In the genomic region with DNA sequence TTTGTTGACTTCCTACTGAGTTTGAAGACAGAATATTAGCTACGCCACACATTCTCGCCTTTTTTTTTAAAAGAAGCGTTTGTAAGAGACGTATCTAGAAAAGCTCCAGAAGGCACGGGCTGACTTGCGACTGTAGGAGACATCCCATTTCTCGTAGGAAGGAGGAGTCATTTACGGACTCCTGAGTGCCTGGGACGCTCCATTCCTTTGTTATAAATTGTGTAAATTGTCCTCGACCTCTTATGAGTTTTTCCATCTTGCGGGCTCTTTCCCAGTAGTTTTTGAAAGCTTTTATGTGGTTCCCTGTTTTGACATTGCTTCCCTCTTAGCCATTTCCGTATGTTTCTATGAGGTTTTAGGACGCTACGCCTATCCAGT, we compare ENCODE assay signal across 8 cellular contexts. TPM values are rescaled to one million over a fixed set of nuclear protein-coding genes. Genes with fewer than 3 reads are reported as not detected.
DNase-seq lines count a peak whose midpoint lies in the region; ATAC-seq and TF ChIP-seq lines count a peak whose summit lies in the region.

No MANE protein-coding gene starts in this region.

- peaks cover 13% of the 10 kb centered on the region for H4K20me1 ChIP-seq in hepatocyte (ENCODE audit: insufficient read depth, poor library complexity, severe bottlenecking)

- H3K4me2 ChIP-seq in hepatocyte: peak overlapping the region; percentile 89

- H3K27me3 Mint-ChIP-seq in activated CD4-positive, alpha-beta memory T cell treated with anti-CD3 and anti-CD28 coated beads for 36 hours: no peaks in the 10 kb centered on the region

- POLR2A ChIA-PET in activated CD4-positive, alpha-beta memory T cell treated with anti-CD3 and anti-CD28 coated beads for 36 hours (lab: Charles Lee): interaction anchor here (1.4 to 2.4 kb wide), 2 partner anchors 81 to 93 kb away, joined by 3 to 6 read pairs; no protein-coding TSS in a partner anchor

- no peaks in the 10 kb centered on the region for H3K27me3 ChIP-seq in left ventricle myocardium inferior (ENCODE audit: low read depth)
- no peaks in the 10 kb centered on the region for H3K27me3 ChIP-seq in hepatocyte
- no peaks in the 10 kb centered on the region for H3K27me3 ChIP-seq in spleen (replicated peaks in 1 of 7)

- H3K36me3 ChIP-seq in left ventricle myocardium inferior (peaks cover 13% of the 10 kb centered on the region), hepatocyte (replicated peaks; ENCODE audit: insufficient read depth, low read depth) (no peaks in the 10 kb centered on the region), spleen (peaks cover 0 to 67% (median 2%) of the 10 kb centered on the region in 6 donors)

- no peaks in the 10 kb centered on the region for H3K9me3 Mint-ChIP-seq in activated CD4-positive, alpha-beta memory T cell treated with anti-CD3 and anti-CD28 coated beads for 36 hours

- 3% methylated on average over 14 of the region's 14 CpGs for WGBS in hepatocyte (ENCODE audit: low lambda C conversion rate, missing lambda C conversion rate)
- WGBS in spleen, 5 donors: 4 to 7% (median 5%) methylated on average over 14 of the region's 14 CpGs

- H3K9me2 ChIP-seq in hepatocyte (replicated peaks; ENCODE audit: insufficient read depth): no peaks in the 10 kb centered on the region

- H3K4me3 ChIP-seq in left ventricle myocardium inferior (peak overlapping the region; percentile 98), hepatocyte (peak overlapping the region; percentile 99), spleen (peak overlapping the region; percentile 88 to 100 (median 98))

- H3K79me2 ChIP-seq in hepatocyte: peaks cover 69% of the 10 kb centered on the region

- intact Hi-C loops in left ventricle myocardium inferior (cut with micrococcal nuclease): no loop called here
- intact Hi-C loops in left ventricle myocardium superior (cut with micrococcal nuclease): no loop called here
- intact Hi-C loops in activated CD4-positive, alpha-beta memory T cell treated with anti-CD3 and anti-CD28 coated beads for 36 hours (cut with micrococcal nuclease): loop anchor here (5.0 kb wide), 1 partner anchor 34 kb away; a partner anchor contains a TSS
- intact Hi-C loops in spleen (cut with DNase I; ENCODE audit: low total_unique reads): no loop called here

- CTCF ChIA-PET in activated CD4-positive, alpha-beta memory T cell treated with anti-CD3 and anti-CD28 coated beads for 36 hours (lab: Charles Lee): interaction anchor here (0.8 to 9.8 kb wide), 8 partner anchors 9 to 259 kb away, joined by 3 to 56 read pairs (median 4); a partner anchor contains a TSS

- H3K27ac ChIP-seq in left ventricle myocardium inferior (replicated peaks) (peak overlapping the region; percentile 92), hepatocyte (peak overlapping the region; percentile 96), spleen (peak overlapping the region in 6 of 8 donors; percentile 93 to 95 (median 94))

- no peak overlapping the region for H3K27ac Mint-ChIP-seq in activated CD4-positive, alpha-beta memory T cell treated with anti-CD3 and anti-CD28 coated beads for 36 hours

- peaks cover 54% of the 10 kb centered on the region for H3K4me1 ChIP-seq in left ventricle myocardium inferior
- H3K4me1 ChIP-seq in hepatocyte (ENCODE audit: insufficient read depth): peaks cover 34% of the 10 kb centered on the region
- peaks cover 33 to 75% (median 48%) of the 10 kb centered on the region in 6 donors for H3K4me1 ChIP-seq in spleen

- TF ChIP-seq CTCF in left ventricle myocardium inferior (IDR thresholded peaks at IDR 0.05; ENCODE audit: borderline replicate concordance): no peak
- no peak for TF ChIP-seq CTCF in hepatocyte (IDR thresholded peaks at IDR 0.05; ENCODE audit: poor library complexity)
- no peak for TF ChIP-seq CTCF in spleen (IDR thresholded peaks at IDR 0.05 in 8 of 11, conservative IDR thresholded peaks at IDR 0.05 in 3 of 11)

- H3K4me1 Mint-ChIP-seq in activated CD4-positive, alpha-beta memory T cell treated with anti-CD3 and anti-CD28 coated beads for 36 hours (ENCODE audit: low read depth): peaks cover 34% of the 10 kb centered on the region

- no peak overlapping the region for H2AFZ ChIP-seq in hepatocyte

- H3K36me3 Mint-ChIP-seq in activated CD4-positive, alpha-beta memory T cell treated with anti-CD3 and anti-CD28 coated beads for 36 hours: peaks cover 21% of the 10 kb centered on the region

- DNase-seq in left ventricle myocardium inferior: no peak
- no peak for DNase-seq in left ventricle myocardium superior
- DNase-seq in activated CD4-positive, alpha-beta memory T cell treated with anti-CD3 and anti-CD28 coated beads for 36 hours: no peak
- no peak for DNase-seq in hepatocyte (ENCODE audit: low spot score)
- DNase-seq in spleen: no peak
- no peak for DNase-seq in NCI-H2029 treated with DMSO at 0.1 percent for 48 hours (lab: John Stamatoyannopoulos, UW)
- DNase-seq in UCSD-AML1 (lab: John Stamatoyannopoulos, UW; ENCODE audit: unreplicated experiment): no peak

- H3K9me3 ChIP-seq in left ventricle myocardium inferior (replicated peaks) (no peaks in the 10 kb centered on the region), hepatocyte (ENCODE audit: low read depth) (no peaks in the 10 kb centered on the region), spleen (no peaks in the 10 kb centered on the region)

- peak overlapping the region; percentile 68 for H3K4me3 Mint-ChIP-seq in activated CD4-positive, alpha-beta memory T cell treated with anti-CD3 and anti-CD28 coated beads for 36 hours

- TF ChIP-seq POLR2A in spleen (IDR thresholded peaks at IDR 0.05): no peak

- ATAC-seq in left ventricle myocardium superior (no peak), GM19397 (IDR thresholded peaks at IDR 0.05; ENCODE audit: unreplicated experiment) (no peak)

RNA-seq across cellular contexts. Expression of a gene that starts 1.0 kb away (rescaled TPM):
- 64.1 TPM for total RNA-seq in left ventricle myocardium inferior
- 73.0 TPM for total RNA-seq in left ventricle myocardium superior
- total RNA-seq in activated CD4-positive, alpha-beta memory T cell treated with anti-CD3 and anti-CD28 coated beads for 36 hours: 10 to 100 TPM; 83.4 to 85.3 TPM
- 67.2 and 72.3 TPM in 2 replicates for total RNA-seq in hepatocyte
- 103 and 110 TPM in 2 replicates for polyA plus RNA-seq in hepatocyte
- 10 to 100 TPM; 47.9 to 68.2 (median 58.2) TPM for total RNA-seq in spleen
- 10 to 100 TPM; 32.7 to 70.0 (median 38.3) TPM for polyA plus RNA-seq in spleen

RNA-seq across cellular contexts. Expression of a gene that starts 12.6 kb away (rescaled TPM):
- total RNA-seq in left ventricle myocardium inferior: 2.1 TPM
- total RNA-seq in left ventricle myocardium superior: 2.2 TPM
- total RNA-seq in activated CD4-positive, alpha-beta memory T cell treated with anti-CD3 and anti-CD28 coated beads for 36 hours: under 1 TPM; 0.21 to 0.36 TPM
- total RNA-seq in hepatocyte: 10.5 and 17.7 TPM in 2 replicates
- polyA plus RNA-seq in hepatocyte: 32.1 and 56.4 TPM in 2 replicates
- 1 to 10 TPM in 1 of 7 donors, under 1 TPM in 6; 0.44 to 1.6 (median 0.68) TPM for total RNA-seq in spleen
- 1 to 10 TPM in 1 of 3 donors, under 1 TPM in 2; 0.41 to 1.2 (median 0.99) TPM for polyA plus RNA-seq in spleen

RNA-seq across cellular contexts. Expression of a gene that starts 17.6 kb away (rescaled TPM):
- total RNA-seq in left ventricle myocardium inferior (71.4 TPM), left ventricle myocardium superior (74.2 TPM), hepatocyte (230 and 232 TPM in 2 replicates), spleen (10 to 100 TPM; 32.1 to 50.7 (median 44.3) TPM)
- total RNA-seq in activated CD4-positive, alpha-beta memory T cell treated with anti-CD3 and anti-CD28 coated beads for 36 hours: 10 to 100 TPM; 42.3 to 45.2 TPM
- polyA plus RNA-seq in hepatocyte (372 and 385 TPM in 2 replicates), spleen (10 to 100 TPM; 54.5 to 92.8 (median 92.6) TPM)

RNA-seq across cellular contexts. Expression of a gene that starts 33.5 kb away (rescaled TPM):
- total RNA-seq in left ventricle myocardium inferior: 7.7 TPM
- 9.1 TPM for total RNA-seq in left ventricle myocardium superior
- total RNA-seq in activated CD4-positive, alpha-beta memory T cell treated with anti-CD3 and anti-CD28 coated beads for 36 hours: 1 to 10 TPM; 3.8 to 4.2 TPM
- total RNA-seq in hepatocyte: 2.0 and 3.0 TPM in 2 replicates
- 7.2 and 7.7 TPM in 2 replicates for polyA plus RNA-seq in hepatocyte
- 10 to 100 TPM in 1 of 7 donors, 1 to 10 TPM in 6; 3.3 to 13.1 (median 6.3) TPM for total RNA-seq in spleen
- polyA plus RNA-seq in spleen: 1 to 10 TPM in 2 of 3 donors, under 1 TPM in 1; 0.91 to 3.9 (median 1.0) TPM

RNA-seq across cellular contexts. Expression of a gene that starts 40.4 kb away (rescaled TPM):
- total RNA-seq in left ventricle myocardium inferior (349 TPM), left ventricle myocardium superior (357 TPM), hepatocyte (101 and 111 TPM in 2 replicates), spleen (10 to 100 TPM; 32.3 to 71.0 (median 63.3) TPM)
- 10 to 100 TPM; 92.2 to 95.5 TPM for total RNA-seq in activated CD4-positive, alpha-beta memory T cell treated with anti-CD3 and anti-CD28 coated beads for 36 hours
- polyA plus RNA-seq in hepatocyte (384 and 390 TPM in 2 replicates), spleen (100 to 1,000 TPM in 2 of 3 donors, 10 to 100 TPM in 1; 95.9 to 117 (median 106) TPM)
